23 cellular contexts compared by ENCODE assay signal in genomic region chr20:51894201-51894600, GRCh38.
"Had no signal": no experiment of that assay in that cellular context is flagged by ENCODE, and none has a peak within 500 bp of the region (broad histone marks: within the 10 kb centered on the region; RNA-seq: fewer than 3 reads in every experiment).

No MANE protein-coding gene starts in this region.

- H3K9me3 ChIP-seq: neutrophil, psoas muscle, thoracic aorta, transverse colon had no signal

- DNase-seq: effector CD4-positive, alpha-beta T cell; foreskin melanocyte; head of caudate nucleus; kidney; left cardiac atrium; left ventricle myocardium superior; mesenchymal stem cell; midbrain; naive B cell; psoas muscle; retina; stimulated activated CD4-positive, alpha-beta T cell treated with anti-CD3 and anti-CD28 coated beads, Interleukin-2, amount 100 ng/mL, for 24 hours; stimulated activated CD4-positive, alpha-beta T cell treated with anti-CD3 and anti-CD28 coated beads, Interleukin-4, amount 100 ng/mL, for 4 hours; stimulated activated naive B cell treated with anti-CD40 and anti-IgM and Interleukin-4, amounts not matched to agents 10 μg/mL and 1 μg/mL and 100 μg/mL, for 72 hours; stomach; substantia nigra; transverse colon had no signal

- H3K27me3 ChIP-seq: hepatocyte, stomach, transverse colon had no signal

- H3K4me3 ChIP-seq: coronary artery, hepatocyte, lung, psoas muscle, stomach, thoracic aorta, transverse colon had no signal

- H3K4me1 ChIP-seq: psoas muscle, stomach, transverse colon had no signal

- ATAC-seq: left cardiac atrium; left ventricle myocardium superior; psoas muscle; sciatic nerve; stimulated activated naive B cell treated with anti-CD40 and anti-IgM and Interleukin-4, amounts not matched to agents 10 μg/mL and 1 μg/mL and 100 μg/mL, for 72 hours had no signal

- FAIRE-seq: kidney had no signal

- H3K36me3 ChIP-seq: neutrophil, stomach, thoracic aorta, transverse colon had no signal

- H3K27ac ChIP-seq: coronary artery, hepatocyte, neutrophil, psoas muscle, stomach, thoracic aorta, transverse colon had no signal
